In genomic region chr12:12486661-12487240, GRCh38 we compare ENCODE assay signal across 13 cellular contexts.
A peak's percentile ranks its signal among the peaks of the same experiment; 100 is the strongest.
DNase-seq lines count a peak whose midpoint lies in the region; ATAC-seq, FAIRE-seq and TF ChIP-seq lines count a peak whose summit lies in the region.
"Had no signal": no experiment of that assay in that cellular context is flagged by ENCODE, and none has a peak within 500 bp of the region (broad histone marks: within the 10 kb centered on the region; RNA-seq: fewer than 3 reads in every experiment).

No MANE protein-coding gene starts in this region.

- H3K4me3 ChIP-seq in HepG2 (replicated peaks in 1 of 3; ENCODE audit: insufficient read depth in 1 of 3, low read depth in 2 of 3, low read length in 3 of 3) (no peak overlapping the region), spleen (no peak overlapping the region)
- H3K4me3 ChIP-seq: cardiac muscle cell had no signal

- in situ Hi-C loops in HepG2 (cut with HindIII; ENCODE audit: extremely low pct_ligation_motif_present, low pct_unique_long_range_greater_than_20kb), result no loop called here

- CTCF ChIA-PET in HepG2 (lab: Yijun Ruan, JAX; ENCODE audit: low intra/inter-chr PET ratio, low total read pairs), result no interaction called here

- TF ChIP-seq CTCF in HepG2 (CRISPR knock-in tag; IDR thresholded peaks at IDR 0.05) (no peak), spleen (IDR thresholded peaks at IDR 0.05 in 8 of 11, conservative IDR thresholded peaks at IDR 0.05 in 3 of 11) (no peak), foreskin keratinocyte (conservative IDR thresholded peaks at IDR 0.05) (no peak)

- H3K4me2 ChIP-seq in HepG2 (ENCODE audit: low read depth, low read length), result no peak overlapping the region

- H3K27me3 ChIP-seq in HepG2 (ENCODE audit: control insufficient read depth in 1 of 2, insufficient read depth in 2 of 2, low read length in 2 of 2), result no peaks in the 10 kb centered on the region
- no peaks in the 10 kb centered on the region for H3K27me3 ChIP-seq in spleen (replicated peaks in 1 of 7)
- H3K27me3 ChIP-seq in foreskin keratinocyte, result no peaks in the 10 kb centered on the region
- H3K27me3 ChIP-seq: cardiac muscle cell, neutrophil had no signal

- H4K20me1 ChIP-seq in HepG2 (ENCODE audit: insufficient read depth, low read length), result no peaks in the 10 kb centered on the region

- H2AFZ ChIP-seq in HepG2 (ENCODE audit: low read length), result no peak overlapping the region

- intact Hi-C loops in HepG2 (cut with micrococcal nuclease; ENCODE audit: unreplicated experiment) (loop anchor here (5.0 kb wide), 1 partner anchor 109 kb away; no protein-coding TSS in a partner anchor), spleen (cut with DNase I; ENCODE audit: low total_unique reads) (no loop called here), cardiac septum (cut with DNase I) (no loop called here)

- ATAC-seq in GM18520 (IDR thresholded peaks at IDR 0.05; ENCODE audit: unreplicated experiment) (peak; percentile 86), GM21447 (IDR thresholded peaks at IDR 0.05; ENCODE audit: unreplicated experiment) (peak; percentile 82), HG03432 (IDR thresholded peaks at IDR 0.05; ENCODE audit: unreplicated experiment) (peak; percentile 86), HepG2 (peak; percentile 71), foreskin keratinocyte (no peak)

- no peak for FAIRE-seq in HepG2 (lab: Jason Lieb, UNC)
- FAIRE-seq: HTR-8/SVneo had no signal

- 0 out of 2 replicates have a peak, but pooled peaks have one; percentile 13 for TF ChIP-seq RAD21 in HepG2 (CRISPR knock-in tag; IDR thresholded peaks at IDR 0.05)

- H3K79me2 ChIP-seq in HepG2 (ENCODE audit: insufficient read depth, low read length), result peaks cover 19% of the 10 kb centered on the region

- H3K27ac ChIP-seq in HepG2 (ENCODE audit: extremely low read length, insufficient read depth, low read length), result peak overlapping the region; percentile 70
- H3K27ac ChIP-seq in spleen, result peak overlapping the region in 4 of 8 donors; percentile 2 to 19 (median 10)
- H3K27ac ChIP-seq in foreskin keratinocyte, result no peak overlapping the region
- H3K27ac ChIP-seq: cardiac muscle cell, neutrophil had no signal

- TF ChIP-seq EP300 in HepG2 (IDR thresholded peaks at IDR 0.05; ENCODE audit: low read depth in 2 of 2, low read length in 2 of 2) (peak in 1 of 2 experiments; percentile 50; a peak in 2 of 4 replicates), HepG2 (CRISPR knock-in tag; IDR thresholded peaks at IDR 0.05; ENCODE audit: borderline replicate concordance) (no peak)

- WGBS in HepG2 (ENCODE audit: low lambda C conversion rate), result 59% methylated on average over 6 of the region's 6 CpGs
- WGBS in spleen, 5 donors, result 68 to 82% (median 74%) methylated on average over 6 of the region's 6 CpGs

- POLR2A ChIA-PET in HepG2 (lab: Yijun Ruan, JAX), result interaction anchor here (0.8 to 1.9 kb wide), 8 partner anchors 10 to 229 kb away, joined by 3 to 5 read pairs (median 4); partner anchors contain the start of gene DUSP16

- BruUV-seq in HepG2 (replicated peaks; lab: Mats Ljungman, UMichigan), result no TSS peak

- H3K4me1 ChIP-seq in HepG2 (ENCODE audit: insufficient read depth, low read length) (peaks cover 53% of the 10 kb centered on the region), spleen (peaks cover 0 to 31% (median 8%) of the 10 kb centered on the region in 6 donors), foreskin keratinocyte (no peaks in the 10 kb centered on the region)

- 0 out of 2 replicates have a peak overlapping the region, but pooled peaks have one; percentile 4 for H3K9ac ChIP-seq in HepG2 (ENCODE audit: insufficient read depth, low read depth, low read length)

- H3K9me3 ChIP-seq in HepG2 (ENCODE audit: low read length), result no peaks in the 10 kb centered on the region
- no peaks in the 10 kb centered on the region for H3K9me3 ChIP-seq in spleen
- H3K9me3 ChIP-seq: neutrophil had no signal

- DNase-seq in HepG2 (ENCODE audit: low spot score) (peak; percentile 39), spleen (no peak), SKM-1 (lab: John Stamatoyannopoulos, UW; ENCODE audit: unreplicated experiment) (no peak), foreskin keratinocyte (no peak), cardiac septum (ENCODE audit: low spot score) (no peak)
- DNase-seq: GDM1, NCI-H524 had no signal

- peaks cover 13 to 55% of the 10 kb centered on the region in 2 experiments for H3K36me3 ChIP-seq in HepG2 (replicated peaks in 1 of 2; ENCODE audit: control insufficient read depth in 1 of 2, insufficient read depth in 2 of 2, low read length in 2 of 2)
- peaks cover 0 to 42% (median 7%) of the 10 kb centered on the region in 6 donors for H3K36me3 ChIP-seq in spleen

- TF ChIP-seq POLR2A in HepG2 (IDR thresholded peaks at IDR 0.05; ENCODE audit: insufficient read depth in 1 of 2, low read depth in 2 of 2, low read length in 2 of 2) (no peak), spleen (IDR thresholded peaks at IDR 0.05) (no peak)

TF ChIP-seq in HepG2, 621 proteins besides CTCF, POLR2A, EP300 and RAD21 (continues in another document):
- TF ChIP-seq ZNF124 (CRISPR knock-in tag; IDR thresholded peaks at IDR 0.05) (no peak), ONECUT2 (CRISPR knock-in tag; IDR thresholded peaks at IDR 0.05) (no peak), ZNF101 (CRISPR knock-in tag; IDR thresholded peaks at IDR 0.05; ENCODE audit: borderline replicate concordance, low read depth) (no peak), FOXA1 (IDR thresholded peaks at IDR 0.05) (no peak), FOXA1 (CRISPR knock-in tag; IDR thresholded peaks at IDR 0.05) (no peak), CHD4 (IDR thresholded peaks at IDR 0.05; ENCODE audit: borderline replicate concordance, low read length) (no peak), TOE1 (CRISPR knock-in tag; IDR thresholded peaks at IDR 0.05) (no peak), TARDBP (CRISPR knock-in tag; IDR thresholded peaks at IDR 0.05) (no peak), AGO2 (optimal IDR thresholded peaks at IDR 0.05; ENCODE audit: low read depth, low read length) (no peak), ATF7-NPFF (CRISPR knock-in tag; IDR thresholded peaks at IDR 0.05; ENCODE audit: low read depth) (no peak), ZNF652 (CRISPR knock-in tag; IDR thresholded peaks at IDR 0.05; ENCODE audit: borderline replicate concordance, low read depth) (peak; percentile 78; the same call in 1 of the 2 replicates), ZNF362 (CRISPR knock-in tag; IDR thresholded peaks at IDR 0.05; ENCODE audit: borderline replicate concordance) (no peak), MYNN (CRISPR knock-in tag; IDR thresholded peaks at IDR 0.05; ENCODE audit: low read depth) (no peak), NCOA2 (CRISPR knock-in tag; IDR thresholded peaks at IDR 0.05) (no peak), ZBTB7B (CRISPR knock-in tag; IDR thresholded peaks at IDR 0.05) (no peak), MED8 (CRISPR knock-in tag; IDR thresholded peaks at IDR 0.05; ENCODE audit: insufficient replicate concordance) (no peak), KMT2B (CRISPR knock-in tag; IDR thresholded peaks at IDR 0.05) (no peak), SALL1 (CRISPR knock-in tag; IDR thresholded peaks at IDR 0.05) (peak; percentile 52; the same call in 1 of the 2 replicates), ZNF672 (CRISPR knock-in tag; IDR thresholded peaks at IDR 0.05) (no peak), ZNF317 (CRISPR knock-in tag; IDR thresholded peaks at IDR 0.05) (no peak)
- TF ChIP-seq, protein P1, sequence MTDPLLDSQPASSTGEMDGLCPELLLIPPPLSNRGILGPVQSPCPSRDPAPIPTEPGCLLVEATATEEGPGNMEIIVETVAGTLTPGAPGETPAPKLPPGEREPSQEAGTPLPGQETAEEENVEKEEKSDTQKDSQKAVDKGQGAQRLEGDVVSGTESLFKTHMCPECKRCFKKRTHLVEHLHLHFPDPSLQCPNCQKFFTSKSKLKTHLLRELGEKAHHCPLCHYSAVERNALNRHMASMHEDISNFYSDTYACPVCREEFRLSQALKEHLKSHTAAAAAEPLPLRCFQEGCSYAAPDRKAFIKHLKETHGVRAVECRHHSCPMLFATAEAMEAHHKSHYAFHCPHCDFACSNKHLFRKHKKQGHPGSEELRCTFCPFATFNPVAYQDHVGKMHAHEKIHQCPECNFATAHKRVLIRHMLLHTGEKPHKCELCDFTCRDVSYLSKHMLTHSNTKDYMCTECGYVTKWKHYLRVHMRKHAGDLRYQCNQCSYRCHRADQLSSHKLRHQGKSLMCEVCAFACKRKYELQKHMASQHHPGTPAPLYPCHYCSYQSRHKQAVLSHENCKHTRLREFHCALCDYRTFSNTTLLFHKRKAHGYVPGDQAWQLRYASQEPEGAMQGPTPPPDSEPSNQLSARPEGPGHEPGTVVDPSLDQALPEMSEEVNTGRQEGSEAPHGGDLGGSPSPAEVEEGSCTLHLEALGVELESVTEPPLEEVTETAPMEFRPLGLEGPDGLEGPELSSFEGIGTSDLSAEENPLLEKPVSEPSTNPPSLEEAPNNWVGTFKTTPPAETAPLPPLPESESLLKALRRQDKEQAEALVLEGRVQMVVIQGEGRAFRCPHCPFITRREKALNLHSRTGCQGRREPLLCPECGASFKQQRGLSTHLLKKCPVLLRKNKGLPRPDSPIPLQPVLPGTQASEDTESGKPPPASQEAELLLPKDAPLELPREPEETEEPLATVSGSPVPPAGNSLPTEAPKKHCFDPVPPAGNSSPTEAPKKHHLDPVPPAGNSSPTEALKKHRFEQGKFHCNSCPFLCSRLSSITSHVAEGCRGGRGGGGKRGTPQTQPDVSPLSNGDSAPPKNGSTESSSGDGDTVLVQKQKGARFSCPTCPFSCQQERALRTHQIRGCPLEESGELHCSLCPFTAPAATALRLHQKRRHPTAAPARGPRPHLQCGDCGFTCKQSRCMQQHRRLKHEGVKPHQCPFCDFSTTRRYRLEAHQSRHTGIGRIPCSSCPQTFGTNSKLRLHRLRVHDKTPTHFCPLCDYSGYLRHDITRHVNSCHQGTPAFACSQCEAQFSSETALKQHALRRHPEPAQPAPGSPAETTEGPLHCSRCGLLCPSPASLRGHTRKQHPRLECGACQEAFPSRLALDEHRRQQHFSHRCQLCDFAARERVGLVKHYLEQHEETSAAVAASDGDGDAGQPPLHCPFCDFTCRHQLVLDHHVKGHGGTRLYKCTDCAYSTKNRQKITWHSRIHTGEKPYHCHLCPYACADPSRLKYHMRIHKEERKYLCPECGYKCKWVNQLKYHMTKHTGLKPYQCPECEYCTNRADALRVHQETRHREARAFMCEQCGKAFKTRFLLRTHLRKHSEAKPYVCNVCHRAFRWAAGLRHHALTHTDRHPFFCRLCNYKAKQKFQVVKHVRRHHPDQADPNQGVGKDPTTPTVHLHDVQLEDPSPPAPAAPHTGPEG (CRISPR knock-in tag; IDR thresholded peaks at IDR 0.05), result no peak
